In genomic region chr20:45850238-45850637, GRCh38 we compare ENCODE assay signal across 24 cellular contexts. TPM values are rescaled to one million over a fixed set of nuclear protein-coding genes. Genes with fewer than 3 reads are reported as not detected.
"Had no signal": no experiment of that assay in that cellular context is flagged by ENCODE, and none has a peak within 500 bp of the region (broad histone marks: within the 10 kb centered on the region; RNA-seq: fewer than 3 reads in every experiment).

No MANE protein-coding gene starts in this region.

- H3K4me3 ChIP-seq: dorsolateral prefrontal cortex, gastrocnemius medialis, lower lobe of right lung, prostate gland, skin epidermis, spleen, thoracic aorta, tibial nerve, upper lobe of left lung had no signal

- H3K27ac Mint-ChIP-seq: nephron progenitor cell; stimulated activated naive B cell treated with anti-CD40 and anti-IgM and Interleukin-4, amounts not matched to agents 10 μg/mL and 1 μg/mL and 100 μg/mL, for 72 hours; stimulated activated naive CD8-positive, alpha-beta T cell treated with anti-CD3 and anti-CD28 coated beads, Interleukin-15, Interleukin-2, amounts not matched to agents 100 ng/mL and 50 ng/mL, for 24 hours had no signal

- FAIRE-seq: keratinocyte, urothelium cell line had no signal

- H3K27ac ChIP-seq: epithelial cell of prostate, lower lobe of right lung, prostate gland, skin epidermis, spleen, thoracic aorta, tibial nerve, upper lobe of left lung had no signal

- H3K9me3 Mint-ChIP-seq: naive thymus-derived CD8-positive, alpha-beta T cell; nephron progenitor cell; stimulated activated naive B cell treated with anti-CD40 and anti-IgM and Interleukin-4, amounts not matched to agents 10 μg/mL and 1 μg/mL and 100 μg/mL, for 72 hours; stimulated activated naive CD8-positive, alpha-beta T cell treated with anti-CD3 and anti-CD28 coated beads, Interleukin-15, Interleukin-2, amounts not matched to agents 100 ng/mL and 50 ng/mL, for 24 hours had no signal

- ATAC-seq: esophagus mucosa; gastrocnemius medialis; lower lobe of right lung; naive thymus-derived CD8-positive, alpha-beta T cell; right cardiac atrium; stimulated activated naive B cell treated with anti-CD40 and anti-IgM and Interleukin-4, amounts not matched to agents 10 μg/mL and 1 μg/mL and 100 μg/mL, for 72 hours had no signal

- H3K9me3 ChIP-seq: gastrocnemius medialis, lower lobe of right lung, prostate gland, spleen, thoracic aorta, tibial nerve, upper lobe of left lung had no signal

- DNase-seq: dorsolateral prefrontal cortex; effector CD4-positive, alpha-beta T cell; gastrocnemius medialis; head of caudate nucleus; left ventricle myocardium superior; lower lobe of right lung; naive thymus-derived CD8-positive, alpha-beta T cell; nephron progenitor cell; nucleus accumbens; spleen; stimulated activated CD4-positive, alpha-beta T cell treated with anti-CD3 and anti-CD28 coated beads, Interleukin-4, amount 100 ng/mL, for 4 hours; stimulated activated naive B cell treated with anti-CD40 and anti-IgM and Interleukin-4, amounts not matched to agents 10 μg/mL and 1 μg/mL and 100 μg/mL, for 72 hours; upper lobe of left lung had no signal

- H3K27me3 ChIP-seq: dorsolateral prefrontal cortex, gastrocnemius medialis, spleen, tibial nerve, upper lobe of left lung had no signal

- H3K4me3 Mint-ChIP-seq: nephron progenitor cell; stimulated activated naive B cell treated with anti-CD40 and anti-IgM and Interleukin-4, amounts not matched to agents 10 μg/mL and 1 μg/mL and 100 μg/mL, for 72 hours; stimulated activated naive CD8-positive, alpha-beta T cell treated with anti-CD3 and anti-CD28 coated beads, Interleukin-15, Interleukin-2, amounts not matched to agents 100 ng/mL and 50 ng/mL, for 24 hours had no signal

- H3K27me3 Mint-ChIP-seq: naive thymus-derived CD8-positive, alpha-beta T cell; stimulated activated naive B cell treated with anti-CD40 and anti-IgM and Interleukin-4, amounts not matched to agents 10 μg/mL and 1 μg/mL and 100 μg/mL, for 72 hours; stimulated activated naive CD8-positive, alpha-beta T cell treated with anti-CD3 and anti-CD28 coated beads, Interleukin-15, Interleukin-2, amounts not matched to agents 100 ng/mL and 50 ng/mL, for 24 hours had no signal

RNA-seq across cellular contexts. Expression of gene TNNC2, which starts 23.1 kb away (rescaled TPM):
- total RNA-seq: esophagus mucosa, glomerular endothelial cell, left ventricle myocardium superior, lower lobe of right lung, thoracic aorta had no signal
